8 cellular contexts compared by ENCODE assay signal in genomic region chr3:156448300-156448699, GRCh38.
DNase-seq lines count a peak whose midpoint lies in the region; ATAC-seq and TF ChIP-seq lines count a peak whose summit lies in the region.

No MANE protein-coding gene starts in this region.

- H3K27me3 ChIP-seq in GM23338 (ENCODE audit: insufficient read depth) (no peaks in the 10 kb centered on the region), MM.1S (replicated peaks; ENCODE audit: insufficient read depth, low read length) (no peaks in the 10 kb centered on the region)

- H3F3A ChIP-seq in GM23338 (replicated peaks; ENCODE audit: low read depth) (no peaks in the 10 kb centered on the region), MM.1S (ENCODE audit: insufficient read depth, low read length) (0 out of 2 replicates have a peak, but pooled peaks cover 6% of the 10 kb centered on the region)

- H3K4me1 Mint-ChIP-seq in GM23338 = peaks cover 6% of the 10 kb centered on the region
- H3K4me1 Mint-ChIP-seq in activated naive CD4-positive, alpha-beta T cell treated with anti-CD3 and anti-CD28 coated beads, Interleukin-2, amount 10 ng/mL, durations not matched to agents 7 days and 5 days = no peaks in the 10 kb centered on the region
- H3K4me1 Mint-ChIP-seq in mesothelial cell of epicardium = no peaks in the 10 kb centered on the region

- H4K20me1 ChIP-seq in GM23338 (replicated peaks; ENCODE audit: insufficient read depth) (no peaks in the 10 kb centered on the region), MM.1S (ENCODE audit: insufficient read depth, low read length) (no peaks in the 10 kb centered on the region)

- no peaks in the 10 kb centered on the region for H3K4me1 ChIP-seq in GM23338 (ENCODE audit: insufficient read depth)
- H3K4me1 ChIP-seq in MM.1S (ENCODE audit: low read length) = peaks cover 23% of the 10 kb centered on the region

- peak; percentile 96 for ATAC-seq in GM23338

- H3K9me2 ChIP-seq in GM23338 (ENCODE audit: insufficient read depth) (no peaks in the 10 kb centered on the region), MM.1S (replicated peaks; ENCODE audit: insufficient read depth, low read length) (no peaks in the 10 kb centered on the region)

- no peak overlapping the region for H3K9ac ChIP-seq in MM.1S (ENCODE audit: low read length)

- H3K9me3 ChIP-seq in MM.1S (replicated peaks; ENCODE audit: insufficient read depth, low read length) = no peaks in the 10 kb centered on the region

- H3K36me3 ChIP-seq in GM23338 (ENCODE audit: insufficient read depth) (no peaks in the 10 kb centered on the region), MM.1S (replicated peaks; ENCODE audit: insufficient read depth, low read length) (no peaks in the 10 kb centered on the region)

- TF ChIP-seq CTCF in GM23338 (conservative IDR thresholded peaks at IDR 0.05; ENCODE audit: low read depth in 2 of 2) = peak; percentile 64 to 81
- TF ChIP-seq CTCF in MM.1S (IDR thresholded peaks at IDR 0.05; ENCODE audit: low read length) = peak; percentile 61
- peak; percentile 19 for TF ChIP-seq CTCF in mesothelial cell of epicardium (IDR thresholded peaks at IDR 0.05; ENCODE audit: unreplicated experiment)

- DNase-seq in NCI-H2227 (lab: John Stamatoyannopoulos, UW; ENCODE audit: unreplicated experiment) (peak; percentile 29), NCI-H2227 treated with DMSO at 0.1 percent for 48 hours (lab: John Stamatoyannopoulos, UW) (no peak), GM23338 (ENCODE audit: low spot score) (peak; percentile 81), MM.1S (peak; percentile 67), mesothelial cell of epicardium (ENCODE audit: low spot score in 2 of 2, unreplicated experiment in 2 of 2) (no peak), NCI-H510A (lab: John Stamatoyannopoulos, UW) (no peak), NCI-H128 (lab: John Stamatoyannopoulos, UW; ENCODE audit: unreplicated experiment) (no peak)
- peak; percentile 61 for DNase-seq in activated naive CD4-positive, alpha-beta T cell treated with anti-CD3 and anti-CD28 coated beads, Interleukin-2, amount 10 ng/mL, durations not matched to agents 7 days and 5 days

- CTCF ChIA-PET in activated naive CD4-positive, alpha-beta T cell treated with anti-CD3 and anti-CD28 coated beads, Interleukin-2, amount 10 ng/mL, durations not matched to agents 7 days and 5 days (lab: Charles Lee) = interaction anchor here (0.9 to 3.9 kb wide), 5 partner anchors 12 to 689 kb away, joined by 4 to 56 read pairs (median 17); no protein-coding TSS in a partner anchor

- H3K9me3 Mint-ChIP-seq in GM23338 = no peaks in the 10 kb centered on the region
- H3K9me3 Mint-ChIP-seq in activated naive CD4-positive, alpha-beta T cell treated with anti-CD3 and anti-CD28 coated beads, Interleukin-2, amount 10 ng/mL, durations not matched to agents 7 days and 5 days = no peaks in the 10 kb centered on the region
- H3K9me3 Mint-ChIP-seq in mesothelial cell of epicardium = no peaks in the 10 kb centered on the region

- H2AFZ ChIP-seq in GM23338 (no peak overlapping the region), MM.1S (ENCODE audit: low read length) (no peak overlapping the region)

- no peak overlapping the region for H3K27ac Mint-ChIP-seq in GM23338
- H3K27ac Mint-ChIP-seq in activated naive CD4-positive, alpha-beta T cell treated with anti-CD3 and anti-CD28 coated beads, Interleukin-2, amount 10 ng/mL, durations not matched to agents 7 days and 5 days = no peak overlapping the region
- H3K27ac Mint-ChIP-seq in mesothelial cell of epicardium = no peak overlapping the region

- no peak overlapping the region for H3K27ac ChIP-seq in GM23338 (ENCODE audit: low read depth)
- no peak overlapping the region for H3K27ac ChIP-seq in MM.1S (ENCODE audit: low read length)

- H3K27me3 Mint-ChIP-seq in GM23338 (ENCODE audit: insufficient read depth, low read depth, poor library complexity) = no peaks in the 10 kb centered on the region
- peaks cover 17% of the 10 kb centered on the region for H3K27me3 Mint-ChIP-seq in activated naive CD4-positive, alpha-beta T cell treated with anti-CD3 and anti-CD28 coated beads, Interleukin-2, amount 10 ng/mL, durations not matched to agents 7 days and 5 days
- no peaks in the 10 kb centered on the region for H3K27me3 Mint-ChIP-seq in mesothelial cell of epicardium (ENCODE audit: low read depth)

- H3K79me2 ChIP-seq in GM23338 (replicated peaks; ENCODE audit: insufficient read depth) (no peaks in the 10 kb centered on the region), MM.1S (ENCODE audit: low read length) (no peaks in the 10 kb centered on the region)

- H3K4me2 ChIP-seq in GM23338 (no peak overlapping the region), MM.1S (ENCODE audit: low read depth, low read length) (no peak overlapping the region)

- no peaks in the 10 kb centered on the region for H3K36me3 Mint-ChIP-seq in GM23338 (ENCODE audit: low read depth)
- no peaks in the 10 kb centered on the region for H3K36me3 Mint-ChIP-seq in activated naive CD4-positive, alpha-beta T cell treated with anti-CD3 and anti-CD28 coated beads, Interleukin-2, amount 10 ng/mL, durations not matched to agents 7 days and 5 days
- no peaks in the 10 kb centered on the region for H3K36me3 Mint-ChIP-seq in mesothelial cell of epicardium

- H3K4me3 ChIP-seq in GM23338 (no peak overlapping the region), MM.1S (ENCODE audit: low read length) (no peak overlapping the region)

- no peak overlapping the region for H3K4me3 Mint-ChIP-seq in GM23338
- no peak overlapping the region for H3K4me3 Mint-ChIP-seq in activated naive CD4-positive, alpha-beta T cell treated with anti-CD3 and anti-CD28 coated beads, Interleukin-2, amount 10 ng/mL, durations not matched to agents 7 days and 5 days
- no peak overlapping the region for H3K4me3 Mint-ChIP-seq in mesothelial cell of epicardium

TF ChIP-seq in GM23338, 12 proteins besides CTCF, POLR2A, EP300 and RAD21 (continues in another document):
- TF ChIP-seq REST (IDR thresholded peaks at IDR 0.05; ENCODE audit: unreplicated experiment) = no peak
- TF ChIP-seq ZNF114 (CRISPR knock-in tag; IDR thresholded peaks at IDR 0.05) = no peak

Comparison
In these comparisons a context has a peak if more than half of its experiments do, and no peak if none do; other contexts are left out.
1. DNase-seq: peak in NCI-H2227 (single experiment), GM23338 (single experiment), MM.1S (single experiment) and activated naive CD4-positive, alpha-beta T cell treated with anti-CD3 and anti-CD28 coated beads, Interleukin-2, amount 10 ng/mL, durations not matched to agents 7 days and 5 days (single experiment); none in NCI-H2227 treated with DMSO at 0.1 percent for 48 hours (single experiment), mesothelial cell of epicardium (0 of 2), NCI-H510A (single experiment) and NCI-H128 (single experiment).
2. CTCF ChIP-seq: peak in every context shown above with its lines; median percentile 72 in GM23338; 61 in MM.1S; 19 in mesothelial cell of epicardium.